In the genomic region with DNA sequence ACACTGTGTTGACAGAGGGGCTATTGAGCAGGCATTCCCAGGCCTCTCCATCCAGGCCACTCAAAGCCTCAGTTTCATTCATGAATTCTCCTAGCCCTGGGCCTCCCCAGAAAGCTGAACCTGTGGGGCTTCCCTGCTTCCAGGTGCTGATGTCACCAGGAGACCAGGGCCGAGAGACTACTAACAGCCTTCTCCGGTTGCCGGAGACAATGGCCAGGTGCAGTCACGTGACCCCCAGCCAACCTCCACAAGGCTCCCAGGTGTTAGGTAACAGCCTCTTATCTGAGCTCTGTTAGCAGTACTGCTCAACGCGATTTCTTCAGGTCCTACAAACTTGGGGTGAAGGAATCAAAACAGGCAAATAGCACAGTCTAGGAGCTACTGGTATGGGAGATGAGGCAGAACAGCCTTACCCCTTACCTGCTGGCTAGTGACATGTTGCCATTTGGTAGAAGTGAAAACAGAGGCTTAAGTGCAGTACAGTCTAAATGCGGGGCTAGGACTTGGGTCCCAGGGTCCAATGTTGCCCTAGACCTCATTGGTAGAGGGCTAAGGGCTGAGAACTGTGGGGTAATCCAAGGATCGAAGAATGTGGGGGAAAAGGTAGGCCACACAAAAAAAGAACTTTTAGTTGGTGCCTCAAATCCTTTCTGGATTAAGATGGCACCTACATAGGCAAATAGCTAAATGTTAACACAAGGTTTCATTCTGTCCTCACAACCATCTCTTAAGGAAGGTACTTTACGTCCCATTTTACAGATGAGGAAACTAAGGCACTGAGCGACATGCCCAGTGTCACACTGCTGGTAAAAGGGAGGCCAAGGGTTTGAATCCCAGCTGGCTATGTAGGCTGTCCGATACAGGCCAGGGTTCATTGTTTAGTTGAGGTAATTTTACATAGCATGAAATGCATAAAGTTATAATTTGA, we compare ENCODE assay signal across 8 cellular contexts. TPM values are rescaled to one million over a fixed set of nuclear protein-coding genes. Genes with fewer than 3 reads are reported as not detected.
A peak's percentile ranks its signal among the peaks of the same experiment; 100 is the strongest.
DNase-seq lines count a peak whose midpoint lies in the region; ATAC-seq and TF ChIP-seq lines count a peak whose summit lies in the region.

No MANE protein-coding gene starts in this region.

- H3K9me3 Mint-ChIP-seq in activated T-cell treated with anti-CD3 and anti-CD28 coated beads, Interleukin-2, amount 50 U/mL, for 4 hours: no peaks in the 10 kb centered on the region

- H3K4me1 ChIP-seq in RWPE2 (ENCODE audit: insufficient read depth, poor library complexity, severe bottlenecking) (peaks cover 24% of the 10 kb centered on the region), thyroid gland (peaks cover 7 to 16% of the 10 kb centered on the region in 2 donors)

- no peaks in the 10 kb centered on the region for H3K27me3 ChIP-seq in RWPE2 (ENCODE audit: insufficient read depth, poor library complexity, severe bottlenecking)
- no peaks in the 10 kb centered on the region for H3K27me3 ChIP-seq in thyroid gland

- peaks cover 21% of the 10 kb centered on the region for H3K36me3 Mint-ChIP-seq in activated T-cell treated with anti-CD3 and anti-CD28 coated beads, Interleukin-2, amount 50 U/mL, for 4 hours (ENCODE audit: insufficient read depth)

- H3K9me3 ChIP-seq in RWPE2 (ENCODE audit: severe bottlenecking) (no peaks in the 10 kb centered on the region), thyroid gland (no peaks in the 10 kb centered on the region)

- ATAC-seq in activated T-cell treated with anti-CD3 and anti-CD28 coated beads, Interleukin-2, amount 50 U/mL, for 4 hours: no peak
- ATAC-seq in RWPE2 (ENCODE audit: low read depth) (peak; percentile 35), GM19351 (IDR thresholded peaks at IDR 0.05; ENCODE audit: unreplicated experiment) (no peak), HG03039 (IDR thresholded peaks at IDR 0.05; ENCODE audit: unreplicated experiment) (no peak)

- H3K36me3 ChIP-seq in RWPE2 (ENCODE audit: low read depth): peaks cover 56% of the 10 kb centered on the region
- no peaks in the 10 kb centered on the region for H3K36me3 ChIP-seq in thyroid gland

- H3K4me3 ChIP-seq in RWPE2 (ENCODE audit: severe bottlenecking) (no peak overlapping the region), thyroid gland (replicated peaks in 1 of 3) (no peak overlapping the region)

- intact Hi-C loops in head of caudate nucleus (cut with DNase I): no loop called here
- intact Hi-C loops in thyroid gland (cut with DNase I): no loop called here

- H3K4me1 Mint-ChIP-seq in activated T-cell treated with anti-CD3 and anti-CD28 coated beads, Interleukin-2, amount 50 U/mL, for 4 hours (ENCODE audit: low read depth): peaks cover 65% of the 10 kb centered on the region

- H3K27ac ChIP-seq in RWPE2 (ENCODE audit: poor library complexity, severe bottlenecking) (peak overlapping the region; percentile 83), thyroid gland (no peak overlapping the region)

- TF ChIP-seq CTCF in RWPE2 (IDR thresholded peaks at IDR 0.05; ENCODE audit: poor library complexity, severe bottlenecking): no peak
- TF ChIP-seq CTCF in thyroid gland (IDR thresholded peaks at IDR 0.05): no peak

- TF ChIP-seq POLR2A in thyroid gland (IDR thresholded peaks at IDR 0.05): no peak

- DNase-seq in activated T-cell treated with anti-CD3 and anti-CD28 coated beads, Interleukin-2, amount 50 U/mL, for 4 hours: no peak
- no peak for DNase-seq in activated T-cell treated with anti-CD3 and anti-CD28 coated beads for 4 hours
- DNase-seq in RWPE2 (ENCODE audit: low spot score): peak; percentile 81
- DNase-seq in head of caudate nucleus: peak in 27 of 42 donors; percentile 26 to 79 (median 51)
- peak; percentile 29 to 33 for DNase-seq in thyroid gland
- DNase-seq in GM19240 (ENCODE audit: insufficient read length, low spot score): no peak

- peak overlapping the region; percentile 99 for H3K4me3 Mint-ChIP-seq in activated T-cell treated with anti-CD3 and anti-CD28 coated beads, Interleukin-2, amount 50 U/mL, for 4 hours

- H3K27me3 Mint-ChIP-seq in activated T-cell treated with anti-CD3 and anti-CD28 coated beads, Interleukin-2, amount 50 U/mL, for 4 hours (ENCODE audit: low read depth): no peaks in the 10 kb centered on the region

- WGBS in thyroid gland, 2 donors: 64 to 72% methylated on average over 10 of the region's 11 CpGs

RNA-seq across cellular contexts. Expression of a gene that starts 3.8 kb away (rescaled TPM):
- total RNA-seq in activated T-cell treated with anti-CD3 and anti-CD28 coated beads, Interleukin-2, amount 50 U/mL, for 4 hours: 10 to 100 TPM; 50.3 to 60.2 (median 58.2) TPM
- 1 to 10 TPM; 3.0 to 6.3 (median 5.8) TPM for total RNA-seq in thyroid gland

Comparison
In these comparisons a context has a peak if more than half of its experiments do, and no peak if none do; other contexts are left out.
1. DNase-seq: peak in RWPE2 (single experiment), head of caudate nucleus (27 of 42) and thyroid gland (2 of 2); none in activated T-cell treated with anti-CD3 and anti-CD28 coated beads, Interleukin-2, amount 50 U/mL, for 4 hours (single experiment), activated T-cell treated with anti-CD3 and anti-CD28 coated beads for 4 hours (single experiment) and GM19240 (single experiment).
2. RNA of a gene that starts 3.8 kb away (total RNA-seq): 50.3 to 60.2 TPM in activated T-cell treated with anti-CD3 and anti-CD28 coated beads, Interleukin-2, amount 50 U/mL, for 4 hours; 3.0 to 6.3 TPM in thyroid gland; every median in the first group is over 4 times any median in the second.